In genomic region chr1:116754203-116754977, GRCh38 we compare ENCODE assay signal across 11 cellular contexts. TPM values are rescaled to one million over a fixed set of nuclear protein-coding genes. Genes with fewer than 3 reads are reported as not detected.
A peak's percentile ranks its signal among the peaks of the same experiment; 100 is the strongest.
DNase-seq lines count a peak whose midpoint lies in the region; ATAC-seq and TF ChIP-seq lines count a peak whose summit lies in the region.
"Had no signal": no experiment of that assay in that cellular context is flagged by ENCODE, and none has a peak within 500 bp of the region (broad histone marks: within the 10 kb centered on the region; RNA-seq: fewer than 3 reads in every experiment).

TSS of gene CD2 (plus strand) at chr1:116754430. CDS start at chr1:116754493, 63 bp downstream.

- H3K4me1 Mint-ChIP-seq in T-helper 1 cell treated with Interleukin-12 subunit alpha and Interleukin-12 subunit beta and Interleukin-4 antibody, amounts not matched to agents 30 μg/mL and 1 μg/mL, for 36 hours (ENCODE audit: low read depth), result peaks cover 31% of the 10 kb centered on the region

- DNase-seq in DND-41 (peak; percentile 51), neuronal stem cell (ENCODE audit: low spot score) (no peak), T-helper 9 cell (no peak), NCI-H2081 treated with DMSO at 0.1 percent for 48 hours (lab: John Stamatoyannopoulos, UW) (no peak), AG20443 (ENCODE audit: low spot score) (no peak), right atrium auricular region (ENCODE audit: low spot score) (no peak)
- DNase-seq in activated naive CD4-positive, alpha-beta T cell treated with anti-CD3 and anti-CD28 coated beads, Interleukin-2, amount 50 U/mL, for 16 hours, result peak; percentile 57
- DNase-seq: NCI-H1930 had no signal

- H3K27ac Mint-ChIP-seq in T-helper 1 cell treated with Interleukin-12 subunit alpha and Interleukin-12 subunit beta and Interleukin-4 antibody, amounts not matched to agents 30 μg/mL and 1 μg/mL, for 36 hours, result peak within 1 kb of the TSS; percentile 96

- no peak within 1 kb of the TSS for H2BK15ac ChIP-seq in neuronal stem cell (ENCODE audit: low read length)

- H2AFZ ChIP-seq in DND-41 (ENCODE audit: low read depth, low read length), result peak within 1 kb of the TSS; percentile 65
- H2AFZ ChIP-seq in neuronal stem cell (ENCODE audit: low read length), result no peak within 1 kb of the TSS

- H3K36me3 ChIP-seq in DND-41 (ENCODE audit: insufficient read depth, low read length), result no peaks in the 10 kb centered on the region
- H3K36me3 ChIP-seq in neuronal stem cell (replicated peaks in 1 of 2; ENCODE audit: control insufficient read depth in 2 of 2, insufficient read depth in 2 of 2, low read length in 2 of 2), result no peaks in the 10 kb centered on the region
- H3K36me3 ChIP-seq in right atrium auricular region, result no peaks in the 10 kb centered on the region
- H3K36me3 ChIP-seq: prostate gland had no signal

- H2BK12ac ChIP-seq in neuronal stem cell (ENCODE audit: low read length), result no peak within 1 kb of the TSS

- H4K91ac ChIP-seq in neuronal stem cell (ENCODE audit: low read depth, low read length, poor library complexity), result peak within 1 kb of the TSS; percentile 30

- H3K9ac ChIP-seq in DND-41 (ENCODE audit: low read depth, low read length) (peak within 1 kb of the TSS; percentile 26), neuronal stem cell (ENCODE audit: low read depth, low read length, poor library complexity) (no peak within 1 kb of the TSS)

- H3K27me3 Mint-ChIP-seq in T-helper 1 cell treated with Interleukin-12 subunit alpha and Interleukin-12 subunit beta and Interleukin-4 antibody, amounts not matched to agents 30 μg/mL and 1 μg/mL, for 36 hours (ENCODE audit: low read depth), result no peaks in the 10 kb centered on the region

- no peak within 1 kb of the TSS for H3K14ac ChIP-seq in neuronal stem cell (ENCODE audit: low read length)

- no peak within 1 kb of the TSS for H3K4ac ChIP-seq in neuronal stem cell (ENCODE audit: low read length)

- WGBS in neuronal stem cell (ENCODE audit: extremely low coverage in 2 of 2, insufficient read length in 2 of 2, insufficient replicate concordance in 1 of 2), 2 donors, result no CpG with 5 or more reads among the region's 7 CpGs

- H3K79me1 ChIP-seq in neuronal stem cell (ENCODE audit: low read depth, low read length), result peaks cover 2% of the 10 kb centered on the region

- no peak within 1 kb of the TSS for H2AK5ac ChIP-seq in neuronal stem cell (ENCODE audit: low read depth, low read length)

- no peaks in the 10 kb centered on the region for H4K20me1 ChIP-seq in DND-41 (ENCODE audit: insufficient read depth, low read length)

- TF ChIP-seq CTCF in DND-41 (IDR thresholded peaks at IDR 0.05; ENCODE audit: borderline replicate concordance, extremely low read depth, low read length, poor library complexity, severe bottlenecking), result no peak
- TF ChIP-seq CTCF in right atrium auricular region (IDR thresholded peaks at IDR 0.05), result no peak

- peak within 1 kb of the TSS; percentile 97 for H3K4me3 Mint-ChIP-seq in T-helper 1 cell treated with Interleukin-12 subunit alpha and Interleukin-12 subunit beta and Interleukin-4 antibody, amounts not matched to agents 30 μg/mL and 1 μg/mL, for 36 hours

- H2BK5ac ChIP-seq in neuronal stem cell (ENCODE audit: low read length), result no peak within 1 kb of the TSS

- peaks cover 54% of the 10 kb centered on the region for H3K4me1 ChIP-seq in DND-41 (ENCODE audit: insufficient read depth, low read length)
- peaks cover 0 to under 1% of the 10 kb centered on the region in 2 donors for H3K4me1 ChIP-seq in neuronal stem cell (ENCODE audit: control insufficient read depth in 2 of 2, insufficient read depth in 1 of 2, low read depth in 1 of 2, low read length in 2 of 2)
- no peaks in the 10 kb centered on the region for H3K4me1 ChIP-seq in right atrium auricular region
- H3K4me1 ChIP-seq: prostate gland had no signal

- H3K4me2 ChIP-seq in DND-41 (ENCODE audit: insufficient read depth, low read length) (peak within 1 kb of the TSS; percentile 24), neuronal stem cell (ENCODE audit: insufficient read depth, low read length, poor library complexity, severe bottlenecking) (no peak within 1 kb of the TSS)

- peaks cover 6% of the 10 kb centered on the region for H3K9me3 ChIP-seq in DND-41 (ENCODE audit: insufficient read depth, low read length, severe bottlenecking)
- no peaks in the 10 kb centered on the region for H3K9me3 ChIP-seq in neuronal stem cell (replicated peaks in 1 of 2; ENCODE audit: control insufficient read depth in 2 of 2, insufficient read depth in 1 of 2, low read depth in 1 of 2, low read length in 2 of 2)
- H3K9me3 ChIP-seq in right atrium auricular region, result no peaks in the 10 kb centered on the region
- H3K9me3 ChIP-seq: prostate gland had no signal

- peak within 1 kb of the TSS; percentile 43 for H4K8ac ChIP-seq in neuronal stem cell (ENCODE audit: low read depth, low read length)

- H3K27ac ChIP-seq in DND-41 (ENCODE audit: low read length) (peak within 1 kb of the TSS; percentile 71), neuronal stem cell (replicated peaks; ENCODE audit: low read length) (no peak within 1 kb of the TSS), right atrium auricular region (no peak within 1 kb of the TSS)
- H3K27ac ChIP-seq: prostate gland had no signal

- no peaks in the 10 kb centered on the region for H3K79me2 ChIP-seq in DND-41 (ENCODE audit: insufficient read depth, low read length)

- no peak within 1 kb of the TSS for H2BK120ac ChIP-seq in neuronal stem cell (ENCODE audit: low read depth, low read length)

- H3K4me3 ChIP-seq in DND-41 (ENCODE audit: low read depth in 1 of 2, low read length in 2 of 2) (peak within 1 kb of the TSS in 1 of 2 experiments; percentile 22; a peak in 1 of 4 replicates), neuronal stem cell (ENCODE audit: low read length in 2 of 2) (no peak within 1 kb of the TSS), right atrium auricular region (no peak within 1 kb of the TSS)
- H3K4me3 ChIP-seq: prostate gland had no signal

- no peak within 1 kb of the TSS for H3K23ac ChIP-seq in neuronal stem cell (ENCODE audit: low read depth, low read length, poor library complexity)

- H3K36me3 Mint-ChIP-seq in T-helper 1 cell treated with Interleukin-12 subunit alpha and Interleukin-12 subunit beta and Interleukin-4 antibody, amounts not matched to agents 30 μg/mL and 1 μg/mL, for 36 hours (ENCODE audit: low read depth), result peaks cover 63% of the 10 kb centered on the region

- H3K18ac ChIP-seq in neuronal stem cell (ENCODE audit: low read length), result peak within 1 kb of the TSS; percentile 13

- H3K27me3 ChIP-seq in DND-41 (ENCODE audit: insufficient read depth, low read length, poor library complexity), result no peaks in the 10 kb centered on the region
- peaks cover 0 to 9% (median 0%) of the 10 kb centered on the region in 3 experiments for H3K27me3 ChIP-seq in neuronal stem cell (ENCODE audit: control insufficient read depth in 3 of 3, insufficient read depth in 3 of 3, low read depth in 1 of 3, low read length in 3 of 3)
- no peaks in the 10 kb centered on the region for H3K27me3 ChIP-seq in right atrium auricular region

- peak; percentile 87 for ATAC-seq in DND-41 (ENCODE audit: insufficient read depth, low read depth)
- ATAC-seq: left lobe of liver had no signal

- peaks cover 10% of the 10 kb centered on the region for H3K9me3 Mint-ChIP-seq in T-helper 1 cell treated with Interleukin-12 subunit alpha and Interleukin-12 subunit beta and Interleukin-4 antibody, amounts not matched to agents 30 μg/mL and 1 μg/mL, for 36 hours

RNA-seq across cellular contexts. Expression of gene CD2, which starts in this region (rescaled TPM):
- polyA plus RNA-seq in neuronal stem cell (2013, experiment 1 of 2), result not detected
- not detected for polyA plus RNA-seq in neuronal stem cell (2013, experiment 2 of 2)
- 1 to 10 TPM in 1 of 2 donors, under 1 TPM in 1; 0.26 to 1.6 TPM for total RNA-seq in right atrium auricular region

Comparison
In these comparisons a context has a peak if more than half of its experiments do, and no peak if none do; other contexts are left out.
1. DNase-seq: peak in DND-41 (single experiment) and activated naive CD4-positive, alpha-beta T cell treated with anti-CD3 and anti-CD28 coated beads, Interleukin-2, amount 50 U/mL, for 16 hours (single experiment); none in neuronal stem cell (single experiment), T-helper 9 cell (single experiment), NCI-H2081 treated with DMSO at 0.1 percent for 48 hours (single experiment), AG20443 (single experiment) and right atrium auricular region (single experiment).